11 cellular contexts compared by ENCODE assay signal in genomic region chr10:90138844-90139243, GRCh38.
A peak's percentile ranks its signal among the peaks of the same experiment; 100 is the strongest.
DNase-seq lines count a peak whose midpoint lies in the region; ATAC-seq, FAIRE-seq and TF ChIP-seq lines count a peak whose summit lies in the region.
"Had no signal": no experiment of that assay in that cellular context is flagged by ENCODE, and none has a peak within 500 bp of the region (broad histone marks: within the 10 kb centered on the region; RNA-seq: fewer than 3 reads in every experiment).

No MANE protein-coding gene starts in this region.

- no peak overlapping the region for H3K4me2 ChIP-seq in SU-DHL-6 (ENCODE audit: low read depth, low read length, poor library complexity, severe bottlenecking)

- TF ChIP-seq CTCF in C4-2B (conservative IDR thresholded peaks at IDR 0.05), result peak; percentile 49
- TF ChIP-seq CTCF in SU-DHL-6 (IDR thresholded peaks at IDR 0.05; ENCODE audit: insufficient read depth, low read length, poor library complexity, severe bottlenecking), result peak; percentile 12
- peak; percentile 68 for TF ChIP-seq CTCF in glutamatergic neuron (IDR thresholded peaks at IDR 0.05; ENCODE audit: partially characterized antibody, unreplicated experiment)

- H3K27ac Mint-ChIP-seq in glutamatergic neuron (ENCODE audit: unreplicated experiment), result no peak overlapping the region

- H3K36me3 ChIP-seq in SU-DHL-6 (ENCODE audit: low read length), result no peaks in the 10 kb centered on the region

- peaks cover 9% of the 10 kb centered on the region for H3K9me3 Mint-ChIP-seq in glutamatergic neuron (ENCODE audit: unreplicated experiment)

- H3K27ac ChIP-seq in C4-2B, result no peak overlapping the region
- no peak overlapping the region for H3K27ac ChIP-seq in SU-DHL-6 (ENCODE audit: low read depth, low read length)

- H3F3A ChIP-seq in SU-DHL-6 (ENCODE audit: insufficient read depth), result no peaks in the 10 kb centered on the region

- H3K36me3 Mint-ChIP-seq in glutamatergic neuron (ENCODE audit: unreplicated experiment), result peaks cover 19% of the 10 kb centered on the region

- H3K27me3 Mint-ChIP-seq in glutamatergic neuron (ENCODE audit: unreplicated experiment), result peaks cover 4% of the 10 kb centered on the region
- H3K27me3 Mint-ChIP-seq: central memory CD8-positive, alpha-beta T cell had no signal

- no peak overlapping the region for H3K4me3 Mint-ChIP-seq in glutamatergic neuron (ENCODE audit: unreplicated experiment)
- H3K4me3 Mint-ChIP-seq: central memory CD8-positive, alpha-beta T cell had no signal

- peak; percentile 44 for FAIRE-seq in GM19239 (lab: Jason Lieb, UNC)
- FAIRE-seq: islet of Langerhans had no signal

- ATAC-seq in GM18517 (IDR thresholded peaks at IDR 0.05; ENCODE audit: unreplicated experiment), result no peak

- H3K9ac ChIP-seq in SU-DHL-6 (ENCODE audit: low read length), result no peak overlapping the region

- no peaks in the 10 kb centered on the region for H3K27me3 ChIP-seq in SU-DHL-6 (ENCODE audit: low read length)

- H4K20me1 ChIP-seq in SU-DHL-6 (ENCODE audit: low read depth, low read length), result no peaks in the 10 kb centered on the region

- no peak overlapping the region for H3K4me3 ChIP-seq in SU-DHL-6 (ENCODE audit: insufficient read depth, low read length, poor library complexity, severe bottlenecking)

- H3K9me2 ChIP-seq in SU-DHL-6 (replicated peaks; ENCODE audit: insufficient read depth, low read length), result no peaks in the 10 kb centered on the region

- no peaks in the 10 kb centered on the region for H3K4me1 Mint-ChIP-seq in glutamatergic neuron (ENCODE audit: low read depth, unreplicated experiment)
- H3K4me1 Mint-ChIP-seq: central memory CD8-positive, alpha-beta T cell had no signal

- DNase-seq in GM19239 (ENCODE audit: insufficient read length, low spot score) (no peak), glutamatergic neuron (no peak), COLO668 (lab: John Stamatoyannopoulos, UW; ENCODE audit: unreplicated experiment) (no peak), NCI-H510A treated with DMSO at 0.1 percent for 48 hours (lab: John Stamatoyannopoulos, UW) (no peak)
- DNase-seq in effector CD8-positive, alpha-beta T cell (lab: John Stamatoyannopoulos, UW), result no peak
- DNase-seq: activated CD4-positive, alpha-beta T cell treated with anti-CD3 and anti-CD28 coated beads, Interleukin-2, amount 50 U/mL, for 4 hours had no signal

- H3K9me3 ChIP-seq in SU-DHL-6 (ENCODE audit: insufficient read depth, low read length), result peaks cover 23% of the 10 kb centered on the region; the same call in 1 of the 2 replicates

- H3K79me2 ChIP-seq in SU-DHL-6 (ENCODE audit: insufficient read depth, low read length), result no peaks in the 10 kb centered on the region

- H2AFZ ChIP-seq in SU-DHL-6 (ENCODE audit: low read depth, low read length, severe bottlenecking), result no peak overlapping the region

Comparison
In these comparisons a context has a peak if more than half of its experiments do, and no peak if none do; other contexts are left out.
1. CTCF ChIP-seq: peak in every context shown above with its lines; median percentile 68 in glutamatergic neuron; 49 in C4-2B; 12 in SU-DHL-6.